In genomic region chr12:7829737-7830136, GRCh38 we compare ENCODE assay signal across 11 cellular contexts. TPM values are rescaled to one million over a fixed set of nuclear protein-coding genes. Genes with fewer than 3 reads are reported as not detected.
"Had no signal": no experiment of that assay in that cellular context is flagged by ENCODE, and none has a peak within 500 bp of the region (broad histone marks: within the 10 kb centered on the region; RNA-seq: fewer than 3 reads in every experiment).

No MANE protein-coding gene starts in this region.

RNA-seq across cellular contexts. Expression of gene NANOG, which starts 40.5 kb away (rescaled TPM):
- total RNA-seq: natural killer cell, occipital lobe, osteoblast, pulmonary artery endothelial cell, right atrium auricular region, smooth muscle cell, upper lobe of right lung had no signal
- polyA plus RNA-seq: naive thymus-derived CD4-positive, alpha-beta T cell; neural cell; smooth muscle cell; urinary bladder had no signal

RNA-seq across cellular contexts. Expression of gene SLC2A14, which starts 43.0 kb away (rescaled TPM):
- total RNA-seq: occipital lobe, pulmonary artery endothelial cell, right atrium auricular region, upper lobe of right lung had no signal
- polyA plus RNA-seq: neural cell, spleen had no signal
